1 cellular context compared by ENCODE assay signal in the genomic region with DNA sequence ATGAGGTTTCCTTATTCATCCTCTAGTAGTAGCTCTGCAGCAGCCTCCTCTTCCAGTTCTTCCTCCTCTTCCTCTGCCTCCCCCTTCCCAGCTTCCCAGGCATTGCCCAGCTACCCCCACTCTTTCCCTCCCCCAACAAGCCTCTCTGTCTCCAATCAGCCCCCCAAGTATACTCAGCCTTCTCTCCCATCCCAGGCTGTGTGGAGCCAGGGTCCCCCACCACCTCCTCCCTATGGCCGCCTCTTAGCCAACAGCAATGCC.
TF ChIP-seq lines count a peak whose summit lies in the region.

No MANE protein-coding gene starts in this region.

TF ChIP-seq in HCT116, 20 proteins besides CTCF, POLR2A, EP300 and RAD21 (continued from another document):
- TF ChIP-seq REST (IDR thresholded peaks at IDR 0.05; ENCODE audit: low read depth) (no peak), POLR2AphosphoS5 (IDR thresholded peaks at IDR 0.05; ENCODE audit: low read depth, low read length) (no peak)
